Comparison of ENCODE assay signal across 8 cellular contexts in genomic region chr5:181260720-181261319, GRCh38. TPM values are rescaled to one million over a fixed set of nuclear protein-coding genes. Genes with fewer than 3 reads are reported as not detected.
DNase-seq lines count a peak whose midpoint lies in the region; ATAC-seq lines count a peak whose summit lies in the region.

Gene TRIM52, minus strand, starts transcription at chr5:181261143. Its CDS starts 330 bp downstream, at chr5:181260813.

- H3K4me3 Mint-ChIP-seq in central memory CD8-positive, alpha-beta T cell = peak within 1 kb of the TSS; percentile 96

- no peaks in the 10 kb centered on the region for H3K27me3 Mint-ChIP-seq in central memory CD8-positive, alpha-beta T cell

- H3K27ac Mint-ChIP-seq in central memory CD8-positive, alpha-beta T cell (ENCODE audit: low read depth) = peak within 1 kb of the TSS; percentile 96

- ATAC-seq in GM19023 (IDR thresholded peaks at IDR 0.05; ENCODE audit: unreplicated experiment) (peak; percentile 75), HG03159 (IDR thresholded peaks at IDR 0.05; ENCODE audit: unreplicated experiment) (peak; percentile 86), left colon (peak; percentile 87)
- peak; percentile 87 for ATAC-seq in central memory CD8-positive, alpha-beta T cell (replicated peaks; ENCODE audit: extremely low read depth, poor library complexity, severe bottlenecking)

- H3K36me3 Mint-ChIP-seq in central memory CD8-positive, alpha-beta T cell (ENCODE audit: insufficient read depth) = peaks cover 28% of the 10 kb centered on the region

- intact Hi-C loops in left colon (cut with DNase I, micrococcal nuclease) = no loop called here

- H3K9me3 Mint-ChIP-seq in central memory CD8-positive, alpha-beta T cell = no peaks in the 10 kb centered on the region

- H3K4me1 Mint-ChIP-seq in central memory CD8-positive, alpha-beta T cell = peaks cover 58% of the 10 kb centered on the region

- DNase-seq in T-helper 22 cell (ENCODE audit: low read depth) = peak; percentile 88
- peak; percentile 83 to 84 for DNase-seq in central memory CD8-positive, alpha-beta T cell (ENCODE audit: low spot score in 2 of 2)
- DNase-seq in left colon = peak; percentile 94 to 95
- DNase-seq in stimulated activated CD4-positive, alpha-beta T cell treated with anti-CD3 and anti-CD28 coated beads, Interleukin-2, amount 100 ng/mL, for 4 hours (ENCODE audit: low read depth) = peak; percentile 86
- DNase-seq in nucleus accumbens (lab: John Stamatoyannopoulos, UW) = no peak
- no peak for DNase-seq in NCI-H748 treated with DMSO at 0.1 percent for 48 hours (lab: John Stamatoyannopoulos, UW)

RNA-seq across cellular contexts. Expression of gene TRIM52, which starts in this region (rescaled TPM):
- total RNA-seq in left colon = 10 to 100 TPM; 11.4 to 13.1 TPM

Comparison
In these comparisons a context has a peak if more than half of its experiments do, and no peak if none do; other contexts are left out.
1. DNase-seq: peak in T-helper 22 cell (single experiment), central memory CD8-positive, alpha-beta T cell (2 of 2), left colon (2 of 2) and stimulated activated CD4-positive, alpha-beta T cell treated with anti-CD3 and anti-CD28 coated beads, Interleukin-2, amount 100 ng/mL, for 4 hours (single experiment); none in nucleus accumbens (0 of 56) and NCI-H748 treated with DMSO at 0.1 percent for 48 hours (single experiment).
2. Peak in every context shown above with its lines, with median percentiles within 50 percentile points of each other: ATAC-seq.